1 cellular context compared by ENCODE assay signal in the genomic region with DNA sequence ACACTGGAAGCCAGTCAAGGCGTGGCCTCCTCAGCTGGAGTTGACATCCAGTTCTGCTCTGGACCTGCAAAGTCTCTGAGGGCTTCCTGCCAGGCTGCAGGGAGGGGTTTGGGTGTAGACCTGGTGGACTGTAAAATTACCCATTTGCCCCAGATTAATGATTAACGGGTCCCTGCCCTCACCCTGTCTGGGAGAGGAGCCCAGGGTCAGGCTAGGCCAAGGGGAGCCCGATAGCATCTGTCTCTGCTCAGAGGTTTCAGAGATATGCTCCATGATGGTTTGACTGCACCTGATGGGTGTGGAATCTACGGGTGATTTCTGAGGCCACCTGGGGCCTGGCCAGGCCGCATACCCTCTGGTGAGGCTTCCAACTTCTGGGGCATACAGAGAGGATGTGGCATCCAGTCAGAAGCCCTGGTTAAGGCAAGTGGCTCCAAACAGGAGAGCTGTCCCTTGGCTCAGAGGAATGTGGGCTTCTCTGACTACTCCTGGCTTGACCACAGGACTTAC.
TF ChIP-seq lines count a peak whose summit lies in the region.

No MANE protein-coding gene starts in this region.

TF ChIP-seq in HepG2, 621 proteins besides CTCF, POLR2A, EP300 and RAD21 (continued from another document and continues in another):
- TF ChIP-seq ZNF687 (CRISPR knock-in tag; IDR thresholded peaks at IDR 0.05) (peak; percentile 36), ZNF776 (CRISPR knock-in tag; IDR thresholded peaks at IDR 0.05) (0 out of 2 replicates have a peak, but pooled peaks have one; percentile 7), GATAD2A (CRISPR knock-in tag; IDR thresholded peaks at IDR 0.05) (0 out of 2 replicates have a peak, but pooled peaks have one; percentile 30), ZFY (CRISPR knock-in tag; IDR thresholded peaks at IDR 0.05) (0 out of 2 replicates have a peak, but pooled peaks have one; percentile 33), HNRNPUL1 (IDR thresholded peaks at IDR 0.05; ENCODE audit: low read depth, low read length) (peak; percentile 69; the same call in 1 of the 2 replicates), NR2F6 (IDR thresholded peaks at IDR 0.05) (peak; percentile 55), NR2F6 (CRISPR knock-in tag; IDR thresholded peaks at IDR 0.05) (peak; percentile 64; the same call in 1 of the 2 replicates), SOX6 (IDR thresholded peaks at IDR 0.05) (no peak), SOX6 (CRISPR knock-in tag; IDR thresholded peaks at IDR 0.05) (peak; percentile 39; the same call in 1 of the 2 replicates), ARID5B (CRISPR knock-in tag; IDR thresholded peaks at IDR 0.05) (peak; percentile 47; the same call in 1 of the 2 replicates), ZFX (CRISPR knock-in tag; IDR thresholded peaks at IDR 0.05; ENCODE audit: low read depth) (peak; percentile 37; the same call in 1 of the 2 replicates), RXRA (CRISPR knock-in tag; IDR thresholded peaks at IDR 0.05) (peak; percentile 93), TP53 (CRISPR knock-in tag; conservative IDR thresholded peaks at IDR 0.05) (no peak), PHF21A (CRISPR knock-in tag; IDR thresholded peaks at IDR 0.05) (0 out of 2 replicates have a peak, but pooled peaks have one; percentile 25), ZNF292 (CRISPR knock-in tag; IDR thresholded peaks at IDR 0.05; ENCODE audit: borderline replicate concordance, low read depth) (peak; percentile 76; the same call in 1 of the 2 replicates), HMG20A (CRISPR knock-in tag; IDR thresholded peaks at IDR 0.05; ENCODE audit: borderline replicate concordance) (no peak; the same call in 1 of the 2 replicates), HDAC2 (CRISPR knock-in tag; IDR thresholded peaks at IDR 0.05) (peak; percentile 62; the same call in 1 of the 2 replicates), TRAFD1 (CRISPR knock-in tag; IDR thresholded peaks at IDR 0.05; ENCODE audit: borderline replicate concordance) (no peak), MIXL1 (CRISPR knock-in tag; IDR thresholded peaks at IDR 0.05) (peak; percentile 41; the same call in 1 of the 2 replicates), TBX2 (CRISPR knock-in tag; IDR thresholded peaks at IDR 0.05; ENCODE audit: borderline replicate concordance) (peak; percentile 50), THRA (CRISPR knock-in tag; IDR thresholded peaks at IDR 0.05; ENCODE audit: borderline replicate concordance) (peak; percentile 96), MIER3 (CRISPR knock-in tag; IDR thresholded peaks at IDR 0.05; ENCODE audit: borderline replicate concordance) (peak; percentile 32; the same call in 1 of the 2 replicates), TEAD3 (CRISPR knock-in tag; optimal IDR thresholded peaks at IDR 0.05; ENCODE audit: borderline replicate concordance) (peak; percentile 23), ZNF383 (CRISPR knock-in tag; IDR thresholded peaks at IDR 0.05; ENCODE audit: borderline replicate concordance) (no peak), ARID3A (IDR thresholded peaks at IDR 0.05; ENCODE audit: low read depth, low read length) (0 out of 2 replicates have a peak, but pooled peaks have one; percentile 15), ELF3 (CRISPR knock-in tag; IDR thresholded peaks at IDR 0.05) (0 out of 2 replicates have a peak, but pooled peaks have one; percentile 19), SALL1 (CRISPR knock-in tag; IDR thresholded peaks at IDR 0.05) (peak; percentile 76), RBAK (CRISPR knock-in tag; IDR thresholded peaks at IDR 0.05) (no peak)
- TF ChIP-seq, protein P1, sequence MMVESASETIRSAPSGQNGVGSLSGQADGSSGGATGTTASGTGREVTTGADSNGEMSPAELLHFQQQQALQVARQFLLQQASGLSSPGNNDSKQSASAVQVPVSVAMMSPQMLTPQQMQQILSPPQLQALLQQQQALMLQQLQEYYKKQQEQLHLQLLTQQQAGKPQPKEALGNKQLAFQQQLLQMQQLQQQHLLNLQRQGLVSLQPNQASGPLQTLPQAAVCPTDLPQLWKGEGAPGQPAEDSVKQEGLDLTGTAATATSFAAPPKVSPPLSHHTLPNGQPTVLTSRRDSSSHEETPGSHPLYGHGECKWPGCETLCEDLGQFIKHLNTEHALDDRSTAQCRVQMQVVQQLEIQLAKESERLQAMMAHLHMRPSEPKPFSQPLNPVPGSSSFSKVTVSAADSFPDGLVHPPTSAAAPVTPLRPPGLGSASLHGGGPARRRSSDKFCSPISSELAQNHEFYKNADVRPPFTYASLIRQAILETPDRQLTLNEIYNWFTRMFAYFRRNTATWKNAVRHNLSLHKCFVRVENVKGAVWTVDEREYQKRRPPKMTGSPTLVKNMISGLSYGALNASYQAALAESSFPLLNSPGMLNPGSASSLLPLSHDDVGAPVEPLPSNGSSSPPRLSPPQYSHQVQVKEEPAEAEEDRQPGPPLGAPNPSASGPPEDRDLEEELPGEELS (CRISPR knock-in tag; IDR thresholded peaks at IDR 0.05) = 0 out of 2 replicates have a peak, but pooled peaks have one; percentile 10
- TF ChIP-seq, protein P2, sequence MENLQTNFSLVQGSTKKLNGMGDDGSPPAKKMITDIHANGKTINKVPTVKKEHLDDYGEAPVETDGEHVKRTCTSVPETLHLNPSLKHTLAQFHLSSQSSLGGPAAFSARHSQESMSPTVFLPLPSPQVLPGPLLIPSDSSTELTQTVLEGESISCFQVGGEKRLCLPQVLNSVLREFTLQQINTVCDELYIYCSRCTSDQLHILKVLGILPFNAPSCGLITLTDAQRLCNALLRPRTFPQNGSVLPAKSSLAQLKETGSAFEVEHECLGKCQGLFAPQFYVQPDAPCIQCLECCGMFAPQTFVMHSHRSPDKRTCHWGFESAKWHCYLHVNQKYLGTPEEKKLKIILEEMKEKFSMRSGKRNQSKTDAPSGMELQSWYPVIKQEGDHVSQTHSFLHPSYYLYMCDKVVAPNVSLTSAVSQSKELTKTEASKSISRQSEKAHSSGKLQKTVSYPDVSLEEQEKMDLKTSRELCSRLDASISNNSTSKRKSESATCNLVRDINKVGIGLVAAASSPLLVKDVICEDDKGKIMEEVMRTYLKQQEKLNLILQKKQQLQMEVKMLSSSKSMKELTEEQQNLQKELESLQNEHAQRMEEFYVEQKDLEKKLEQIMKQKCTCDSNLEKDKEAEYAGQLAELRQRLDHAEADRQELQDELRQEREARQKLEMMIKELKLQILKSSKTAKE (CRISPR knock-in tag; IDR thresholded peaks at IDR 0.05; ENCODE audit: borderline replicate concordance) = peak; percentile 75; the same call in 1 of the 2 replicates
- TF ChIP-seq, protein P3, sequence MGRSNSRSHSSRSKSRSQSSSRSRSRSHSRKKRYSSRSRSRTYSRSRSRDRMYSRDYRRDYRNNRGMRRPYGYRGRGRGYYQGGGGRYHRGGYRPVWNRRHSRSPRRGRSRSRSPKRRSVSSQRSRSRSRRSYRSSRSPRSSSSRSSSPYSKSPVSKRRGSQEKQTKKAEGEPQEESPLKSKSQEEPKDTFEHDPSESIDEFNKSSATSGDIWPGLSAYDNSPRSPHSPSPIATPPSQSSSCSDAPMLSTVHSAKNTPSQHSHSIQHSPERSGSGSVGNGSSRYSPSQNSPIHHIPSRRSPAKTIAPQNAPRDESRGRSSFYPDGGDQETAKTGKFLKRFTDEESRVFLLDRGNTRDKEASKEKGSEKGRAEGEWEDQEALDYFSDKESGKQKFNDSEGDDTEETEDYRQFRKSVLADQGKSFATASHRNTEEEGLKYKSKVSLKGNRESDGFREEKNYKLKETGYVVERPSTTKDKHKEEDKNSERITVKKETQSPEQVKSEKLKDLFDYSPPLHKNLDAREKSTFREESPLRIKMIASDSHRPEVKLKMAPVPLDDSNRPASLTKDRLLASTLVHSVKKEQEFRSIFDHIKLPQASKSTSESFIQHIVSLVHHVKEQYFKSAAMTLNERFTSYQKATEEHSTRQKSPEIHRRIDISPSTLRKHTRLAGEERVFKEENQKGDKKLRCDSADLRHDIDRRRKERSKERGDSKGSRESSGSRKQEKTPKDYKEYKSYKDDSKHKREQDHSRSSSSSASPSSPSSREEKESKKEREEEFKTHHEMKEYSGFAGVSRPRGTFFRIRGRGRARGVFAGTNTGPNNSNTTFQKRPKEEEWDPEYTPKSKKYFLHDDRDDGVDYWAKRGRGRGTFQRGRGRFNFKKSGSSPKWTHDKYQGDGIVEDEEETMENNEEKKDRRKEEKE (IDR thresholded peaks at IDR 0.05) = no peak
